ENCODE assay signal across 11 cellular contexts in genomic region chr10:109996766-109997171, GRCh38. TPM values are rescaled to one million over a fixed set of nuclear protein-coding genes. Genes with fewer than 3 reads are reported as not detected.
DNase-seq lines count a peak whose midpoint lies in the region; ATAC-seq, FAIRE-seq and TF ChIP-seq lines count a peak whose summit lies in the region.
"Had no signal": no experiment of that assay in that cellular context is flagged by ENCODE, and none has a peak within 500 bp of the region (broad histone marks: within the 10 kb centered on the region; RNA-seq: fewer than 3 reads in every experiment).

No MANE protein-coding gene starts in this region.

- dilution Hi-C loops in keratinocyte (cut with MboI; ENCODE audit: extremely low pct_ligation_motif_present, low sequenced_read_pairs) = no loop called here

- no peaks in the 10 kb centered on the region for H3K9me3 Mint-ChIP-seq in Calu3 (ENCODE audit: low read depth, unreplicated experiment)
- no peaks in the 10 kb centered on the region for H3K9me3 Mint-ChIP-seq in activated CD4-positive, alpha-beta T cell treated with anti-CD3 and anti-CD28 coated beads for 36 hours (ENCODE audit: low read depth)
- H3K9me3 Mint-ChIP-seq: activated T-cell treated with anti-CD3 and anti-CD28 coated beads, Interleukin-2, amount 50 U/mL, for 4 hours; CD4-positive, CD25-positive, alpha-beta regulatory T cell had no signal

- H3K36me3 ChIP-seq in keratinocyte (ENCODE audit: control insufficient read depth in 2 of 2, extremely low read depth in 1 of 2, insufficient read depth in 2 of 2, low read length in 2 of 2) = no peaks in the 10 kb centered on the region

- H3K4me1 Mint-ChIP-seq in Calu3 (ENCODE audit: low read depth, unreplicated experiment) = peaks cover 49% of the 10 kb centered on the region
- H3K4me1 Mint-ChIP-seq in activated CD4-positive, alpha-beta T cell treated with anti-CD3 and anti-CD28 coated beads for 36 hours = peaks cover 24% of the 10 kb centered on the region

- H3K27ac ChIP-seq in keratinocyte (ENCODE audit: control insufficient read depth, insufficient read depth, low read length) = no peak overlapping the region

- H3K9me1 ChIP-seq in keratinocyte (ENCODE audit: control insufficient read depth, extremely low read depth, insufficient read depth, low read length) = no peaks in the 10 kb centered on the region

- no peaks in the 10 kb centered on the region for H3K79me2 ChIP-seq in keratinocyte (ENCODE audit: control insufficient read depth, insufficient read depth, low read length)

- TF ChIP-seq CTCF in Calu3 (IDR thresholded peaks at IDR 0.05; ENCODE audit: unreplicated experiment) (no peak), keratinocyte (optimal IDR thresholded peaks at IDR 0.05 in 1 of 3, IDR thresholded peaks at IDR 0.05 in 1 of 3, conservative IDR thresholded peaks at IDR 0.05 in 1 of 3; ENCODE audit: extremely low read depth in 1 of 3, insufficient read depth in 2 of 3, low read length in 3 of 3) (no peak)

- CTCF ChIA-PET in Calu3 (lab: Charles Lee) = interaction anchor here (0.7 to 1.2 kb wide), 2 partner anchors 10 to 35 kb away, joined by 3 read pairs; no protein-coding TSS in a partner anchor
- CTCF ChIA-PET in activated CD4-positive, alpha-beta T cell treated with anti-CD3 and anti-CD28 coated beads for 36 hours (lab: Charles Lee) = interaction anchor here (0.7 to 1.1 kb wide), 3 partner anchors 15 to 588 kb away, joined by 3 read pairs; no protein-coding TSS in a partner anchor

- H3K27ac Mint-ChIP-seq in Calu3 (ENCODE audit: unreplicated experiment) = peak overlapping the region; percentile 35
- H3K27ac Mint-ChIP-seq in activated CD4-positive, alpha-beta T cell treated with anti-CD3 and anti-CD28 coated beads for 36 hours = no peak overlapping the region
- H3K27ac Mint-ChIP-seq: CD4-positive, CD25-positive, alpha-beta regulatory T cell had no signal

- ATAC-seq in GM21528 (IDR thresholded peaks at IDR 0.05; ENCODE audit: low FRiP score, unreplicated experiment) = peak; percentile 33
- peak; percentile 16 for ATAC-seq in HG03457 (IDR thresholded peaks at IDR 0.05; ENCODE audit: unreplicated experiment)
- no peak for ATAC-seq in activated CD4-positive, alpha-beta T cell treated with anti-CD3 and anti-CD28 coated beads for 36 hours
- ATAC-seq: activated T-cell treated with anti-CD3 and anti-CD28 coated beads, Interleukin-2, amount 50 U/mL, for 4 hours had no signal

- no peak overlapping the region for H3K9ac ChIP-seq in keratinocyte (ENCODE audit: control insufficient read depth, extremely low read depth, insufficient read depth, low read length)

- no peaks in the 10 kb centered on the region for H3K27me3 ChIP-seq in keratinocyte (ENCODE audit: control insufficient read depth, extremely low read depth, insufficient read depth, low read length)

- no peaks in the 10 kb centered on the region for H3K9me3 ChIP-seq in keratinocyte (ENCODE audit: control insufficient read depth, low read depth, low read length)

- no TSS peak for BruUV-seq in Calu3 (replicated peaks; lab: Mats Ljungman, UMichigan)

- peak overlapping the region; percentile 26 for H3K4me3 Mint-ChIP-seq in Calu3 (ENCODE audit: low read depth, unreplicated experiment)
- H3K4me3 Mint-ChIP-seq in activated CD4-positive, alpha-beta T cell treated with anti-CD3 and anti-CD28 coated beads for 36 hours = no peak overlapping the region
- H3K4me3 Mint-ChIP-seq: activated T-cell treated with anti-CD3 and anti-CD28 coated beads, Interleukin-2, amount 50 U/mL, for 4 hours; CD4-positive, CD25-positive, alpha-beta regulatory T cell had no signal

- H3K4me2 ChIP-seq in keratinocyte (ENCODE audit: control insufficient read depth, extremely low read depth, insufficient read depth, low read depth, low read length) = peak overlapping the region; percentile 35

- no peak overlapping the region for H2AFZ ChIP-seq in keratinocyte (ENCODE audit: control insufficient read depth, low read length)

- no peaks in the 10 kb centered on the region for H3K36me3 Mint-ChIP-seq in Calu3 (ENCODE audit: insufficient read depth, unreplicated experiment)
- H3K36me3 Mint-ChIP-seq in activated CD4-positive, alpha-beta T cell treated with anti-CD3 and anti-CD28 coated beads for 36 hours (ENCODE audit: low read depth) = no peaks in the 10 kb centered on the region
- H3K36me3 Mint-ChIP-seq: CD4-positive, CD25-positive, alpha-beta regulatory T cell had no signal

- no peaks in the 10 kb centered on the region for H3K27me3 Mint-ChIP-seq in Calu3 (ENCODE audit: unreplicated experiment)
- H3K27me3 Mint-ChIP-seq in activated CD4-positive, alpha-beta T cell treated with anti-CD3 and anti-CD28 coated beads for 36 hours = no peaks in the 10 kb centered on the region

- POLR2A ChIA-PET in activated CD4-positive, alpha-beta T cell treated with anti-CD3 and anti-CD28 coated beads for 36 hours (lab: Charles Lee) = no interaction called here

- H4K20me1 ChIP-seq in keratinocyte (ENCODE audit: control insufficient read depth, extremely low read depth, insufficient read depth, low read length) = no peaks in the 10 kb centered on the region

- intact Hi-C loops in Calu3 (cut with micrococcal nuclease; ENCODE audit: unreplicated experiment) = no loop called here
- intact Hi-C loops in activated CD4-positive, alpha-beta T cell treated with anti-CD3 and anti-CD28 coated beads for 36 hours (cut with DNase I, micrococcal nuclease) = no loop called here

- peaks cover 3% of the 10 kb centered on the region for H3K4me1 ChIP-seq in keratinocyte (ENCODE audit: control insufficient read depth, extremely low read depth, insufficient read depth, low read length)

- H3K4me3 ChIP-seq in keratinocyte (ENCODE audit: control insufficient read depth in 2 of 3, extremely low read depth in 1 of 3, insufficient read depth in 2 of 3, low read depth in 1 of 3, low read length in 3 of 3) = no peak overlapping the region

- FAIRE-seq in keratinocyte (lab: Jason Lieb, UNC) = no peak

- DNase-seq in Calu3 (no peak), keratinocyte (ENCODE audit: low read depth, low spot score) (no peak), ureter (ENCODE audit: low spot score) (no peak), KG1 (lab: John Stamatoyannopoulos, UW) (no peak)
- DNase-seq in stimulated activated CD8-positive, alpha-beta memory T cell treated with anti-CD3 and anti-CD28 coated beads, Interleukin-4, amount 100 ng/mL, for 48 hours = no peak
- DNase-seq in activated CD4-positive, alpha-beta T cell treated with anti-CD3 and anti-CD28 coated beads for 36 hours = no peak
- DNase-seq: activated T-cell treated with anti-CD3 and anti-CD28 coated beads, Interleukin-2, amount 50 U/mL, for 4 hours; CD4-positive, CD25-positive, alpha-beta regulatory T cell; hippocampal formation had no signal

RNA-seq across cellular contexts. Expression of gene ADD3, which starts 11.0 kb away (rescaled TPM):
- total RNA-seq in Calu3 (2022) (54.9 and 64.4 TPM in 2 replicates), ureter (140 TPM)
- 56.9 to 61.7 TPM (median 57.8 TPM) in 3 replicates for polyA plus RNA-seq in keratinocyte
- polyA plus RNA-seq in keratinocyte (2011; ENCODE audit: low read depth) = 38.7 TPM
- 18.9 and 97.8 TPM in 2 replicates for polyA plus RNA-seq in keratinocyte (2011; cell fraction: cytosol; rRNA removed)
- polyA plus RNA-seq in keratinocyte (2011; cell fraction: nucleus; rRNA removed) = 84.3 and 135 TPM in 2 replicates
- 9.3 and 20.7 TPM in 2 replicates for polyA plus RNA-seq in keratinocyte (2012; ENCODE audit: low replicate concordance)
- 28.1 to 53.9 TPM (median 44.8 TPM) in 3 replicates for polyA minus RNA-seq in keratinocyte
- 33.0 TPM for polyA minus RNA-seq in keratinocyte (2011; cell fraction: cytosol; rRNA and poly(A)+ RNA removed)
- 17.3 and 67.2 TPM in 2 replicates for polyA minus RNA-seq in keratinocyte (2011; cell fraction: nucleus; rRNA and poly(A)+ RNA removed)
- 100 to 1,000 TPM in 1 of 2 experiments, 10 to 100 TPM in 1; 72.5 to 101 TPM for total RNA-seq in activated CD4-positive, alpha-beta T cell treated with anti-CD3 and anti-CD28 coated beads for 36 hours
